Comparison of ENCODE assay signal across 10 cellular contexts in genomic region chr9:14343948-14344547, GRCh38. TPM values are rescaled to one million over a fixed set of nuclear protein-coding genes. Genes with fewer than 3 reads are reported as not detected.
DNase-seq lines count a peak whose midpoint lies in the region; TF ChIP-seq lines count a peak whose summit lies in the region.
"Had no signal": no experiment of that assay in that cellular context is flagged by ENCODE, and none has a peak within 500 bp of the region (broad histone marks: within the 10 kb centered on the region; RNA-seq: fewer than 3 reads in every experiment).

No MANE protein-coding gene starts in this region.

- no peak overlapping the region for H3K9ac ChIP-seq in mammary epithelial cell (ENCODE audit: insufficient read depth, low read length)

- no peaks in the 10 kb centered on the region for H4K20me1 ChIP-seq in mammary epithelial cell (ENCODE audit: insufficient read depth, low read length)

- peak overlapping the region; percentile 29 for H2AFZ ChIP-seq in mammary epithelial cell (ENCODE audit: low read depth, low read length)

- H3K27ac ChIP-seq in mammary epithelial cell (ENCODE audit: insufficient read depth, low read depth, low read length) (no peak overlapping the region), skin epidermis (peak overlapping the region in 12 of 21 experiments; percentile 26 to 92 (median 74)), spleen (no peak overlapping the region)

- H3K9me3 ChIP-seq in mammary epithelial cell (replicated peaks; ENCODE audit: insufficient read depth, low read length) (no peaks in the 10 kb centered on the region), iPS-18c (ENCODE audit: control insufficient read depth, insufficient read depth, low read length) (no peaks in the 10 kb centered on the region), spleen (no peaks in the 10 kb centered on the region)

- no peak for TF ChIP-seq CTCF in mammary epithelial cell (conservative IDR thresholded peaks at IDR 0.05 in 1 of 2, IDR thresholded peaks at IDR 0.05 in 1 of 2; ENCODE audit: extremely low read depth in 1 of 2, insufficient read depth in 1 of 2, low read depth in 1 of 2, low read length in 2 of 2)
- no peak for TF ChIP-seq CTCF in spleen (IDR thresholded peaks at IDR 0.05 in 8 of 11, conservative IDR thresholded peaks at IDR 0.05 in 3 of 11)

- BruUV-seq in mammary epithelial cell (replicated peaks; lab: Mats Ljungman, UMichigan) = no TSS peak

- in situ Hi-C loops in mammary epithelial cell (cut with MboI; ENCODE audit: low sequenced_read_pairs in 2 of 2) = no loop called here

- H3K36me3 ChIP-seq in mammary epithelial cell (ENCODE audit: insufficient read depth, low read length) (no peaks in the 10 kb centered on the region), spleen (no peaks in the 10 kb centered on the region)

- peak overlapping the region in 1 of 3 experiments; percentile 6 for H3K4me3 ChIP-seq in mammary epithelial cell (replicated peaks in 1 of 3; ENCODE audit: insufficient read depth in 1 of 3, low read depth in 2 of 3, low read length in 3 of 3)
- peak overlapping the region; percentile 29 for H3K4me3 ChIP-seq in iPS-18c (ENCODE audit: insufficient read depth, low read depth, low read length)
- peak overlapping the region in 1 of 7 experiments; percentile 6 for H3K4me3 ChIP-seq in skin epidermis
- no peak overlapping the region for H3K4me3 ChIP-seq in spleen

- H3K79me2 ChIP-seq in mammary epithelial cell (ENCODE audit: insufficient read depth, low read length) = no peaks in the 10 kb centered on the region

- DNase-seq in NCI-H2029 (lab: John Stamatoyannopoulos, UW) (peak; percentile 26), mammary epithelial cell (no peak), SW480 (ENCODE audit: low spot score) (no peak), spleen (no peak), iPS-NIHi11 (ENCODE audit: low spot score) (no peak)
- no peak for DNase-seq in central memory CD4-positive, alpha-beta T cell
- DNase-seq: activated CD8-positive, alpha-beta memory T cell treated with anti-CD3 and anti-CD28 coated beads, Interleukin-2, amount 10 ng/mL, durations not matched to agents 7 days and 5 days; kidney glomerular epithelial cell had no signal

- peaks cover 37% of the 10 kb centered on the region for H3K4me1 ChIP-seq in mammary epithelial cell (ENCODE audit: insufficient read depth, low read length)
- H3K4me1 ChIP-seq in spleen = peaks cover 0 to 28% (median 19%) of the 10 kb centered on the region in 6 donors

- intact Hi-C loops in mammary epithelial cell (cut with micrococcal nuclease) = no loop called here
- intact Hi-C loops in spleen (cut with DNase I; ENCODE audit: low total_unique reads) = no loop called here

- TF ChIP-seq POLR2A in spleen (IDR thresholded peaks at IDR 0.05) = no peak

- H3K4me2 ChIP-seq in mammary epithelial cell (ENCODE audit: insufficient read depth, low read depth, low read length) = peak overlapping the region; percentile 79

- CTCF ChIA-PET in mammary epithelial cell (lab: Charles Lee; ENCODE audit: low non-redundant PET) = no interaction called here

- H3K27me3 ChIP-seq in mammary epithelial cell (ENCODE audit: insufficient read depth, low read length) (peaks cover 9% of the 10 kb centered on the region), spleen (replicated peaks in 1 of 7) (peaks cover 4 to 100% (median 55%) of the 10 kb centered on the region in 7 donors)

- dilution Hi-C loops in mammary epithelial cell (cut with HindIII; ENCODE audit: low sequenced_read_pairs) = no loop called here

- WGBS in mammary epithelial cell (ENCODE audit: low coverage, missing lambda C conversion rate) = 44% methylated on average over 5 of the region's 7 CpGs
- WGBS in spleen, 5 donors = 63 to 72% (median 70%) methylated on average over 7 of the region's 7 CpGs

RNA-seq across cellular contexts. Expression of gene NFIB, which starts 30.1 kb away (rescaled TPM):
- total RNA-seq in mammary epithelial cell = 10 to 100 TPM; 64.3 to 96.9 TPM
- 37.4 TPM for polyA plus RNA-seq in mammary epithelial cell
- 360 TPM for polyA minus RNA-seq in mammary epithelial cell
- total RNA-seq in spleen = 10 to 100 TPM; 45.1 to 96.8 (median 56.3) TPM
- polyA plus RNA-seq in spleen = 1 to 10 TPM; 3.6 to 5.6 (median 3.6) TPM
- total RNA-seq: activated CD8-positive, alpha-beta memory T cell treated with anti-CD3 and anti-CD28 coated beads, Interleukin-2, amount 10 ng/mL, durations not matched to agents 7 days and 5 days had no signal

Comparison
In these comparisons a context has a peak if more than half of its experiments do, and no peak if none do; other contexts are left out.
1. H3K27ac ChIP-seq: peak in skin epidermis (12 of 21); none in mammary epithelial cell (single experiment) and spleen (0 of 8).